Comparison of ENCODE assay signal across 1 cellular context in the genomic region with DNA sequence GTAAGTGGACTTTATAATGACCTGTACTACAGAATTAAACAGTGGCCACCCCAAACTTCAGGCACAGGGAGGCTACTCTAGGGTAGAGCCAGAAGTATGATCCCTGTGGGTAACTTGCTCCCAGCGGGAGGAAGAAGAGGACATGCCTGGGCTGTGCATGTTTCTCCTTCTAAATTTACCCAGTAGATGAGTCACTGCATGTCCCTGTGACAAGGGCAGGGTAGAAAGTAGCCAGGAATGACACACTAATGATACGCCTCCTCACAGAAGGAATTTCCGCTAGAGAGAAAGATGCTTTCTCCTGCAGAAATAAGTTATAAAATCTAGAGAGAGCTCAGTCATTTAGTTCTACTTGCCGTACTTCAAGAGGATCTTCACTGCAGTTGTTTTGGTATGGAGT.
TF ChIP-seq lines count a peak whose summit lies in the region.

No MANE protein-coding gene starts in this region.

TF ChIP-seq in GM23338, 12 proteins besides CTCF, POLR2A, EP300 and RAD21 (continued from another document):
- TF ChIP-seq, protein P1, sequence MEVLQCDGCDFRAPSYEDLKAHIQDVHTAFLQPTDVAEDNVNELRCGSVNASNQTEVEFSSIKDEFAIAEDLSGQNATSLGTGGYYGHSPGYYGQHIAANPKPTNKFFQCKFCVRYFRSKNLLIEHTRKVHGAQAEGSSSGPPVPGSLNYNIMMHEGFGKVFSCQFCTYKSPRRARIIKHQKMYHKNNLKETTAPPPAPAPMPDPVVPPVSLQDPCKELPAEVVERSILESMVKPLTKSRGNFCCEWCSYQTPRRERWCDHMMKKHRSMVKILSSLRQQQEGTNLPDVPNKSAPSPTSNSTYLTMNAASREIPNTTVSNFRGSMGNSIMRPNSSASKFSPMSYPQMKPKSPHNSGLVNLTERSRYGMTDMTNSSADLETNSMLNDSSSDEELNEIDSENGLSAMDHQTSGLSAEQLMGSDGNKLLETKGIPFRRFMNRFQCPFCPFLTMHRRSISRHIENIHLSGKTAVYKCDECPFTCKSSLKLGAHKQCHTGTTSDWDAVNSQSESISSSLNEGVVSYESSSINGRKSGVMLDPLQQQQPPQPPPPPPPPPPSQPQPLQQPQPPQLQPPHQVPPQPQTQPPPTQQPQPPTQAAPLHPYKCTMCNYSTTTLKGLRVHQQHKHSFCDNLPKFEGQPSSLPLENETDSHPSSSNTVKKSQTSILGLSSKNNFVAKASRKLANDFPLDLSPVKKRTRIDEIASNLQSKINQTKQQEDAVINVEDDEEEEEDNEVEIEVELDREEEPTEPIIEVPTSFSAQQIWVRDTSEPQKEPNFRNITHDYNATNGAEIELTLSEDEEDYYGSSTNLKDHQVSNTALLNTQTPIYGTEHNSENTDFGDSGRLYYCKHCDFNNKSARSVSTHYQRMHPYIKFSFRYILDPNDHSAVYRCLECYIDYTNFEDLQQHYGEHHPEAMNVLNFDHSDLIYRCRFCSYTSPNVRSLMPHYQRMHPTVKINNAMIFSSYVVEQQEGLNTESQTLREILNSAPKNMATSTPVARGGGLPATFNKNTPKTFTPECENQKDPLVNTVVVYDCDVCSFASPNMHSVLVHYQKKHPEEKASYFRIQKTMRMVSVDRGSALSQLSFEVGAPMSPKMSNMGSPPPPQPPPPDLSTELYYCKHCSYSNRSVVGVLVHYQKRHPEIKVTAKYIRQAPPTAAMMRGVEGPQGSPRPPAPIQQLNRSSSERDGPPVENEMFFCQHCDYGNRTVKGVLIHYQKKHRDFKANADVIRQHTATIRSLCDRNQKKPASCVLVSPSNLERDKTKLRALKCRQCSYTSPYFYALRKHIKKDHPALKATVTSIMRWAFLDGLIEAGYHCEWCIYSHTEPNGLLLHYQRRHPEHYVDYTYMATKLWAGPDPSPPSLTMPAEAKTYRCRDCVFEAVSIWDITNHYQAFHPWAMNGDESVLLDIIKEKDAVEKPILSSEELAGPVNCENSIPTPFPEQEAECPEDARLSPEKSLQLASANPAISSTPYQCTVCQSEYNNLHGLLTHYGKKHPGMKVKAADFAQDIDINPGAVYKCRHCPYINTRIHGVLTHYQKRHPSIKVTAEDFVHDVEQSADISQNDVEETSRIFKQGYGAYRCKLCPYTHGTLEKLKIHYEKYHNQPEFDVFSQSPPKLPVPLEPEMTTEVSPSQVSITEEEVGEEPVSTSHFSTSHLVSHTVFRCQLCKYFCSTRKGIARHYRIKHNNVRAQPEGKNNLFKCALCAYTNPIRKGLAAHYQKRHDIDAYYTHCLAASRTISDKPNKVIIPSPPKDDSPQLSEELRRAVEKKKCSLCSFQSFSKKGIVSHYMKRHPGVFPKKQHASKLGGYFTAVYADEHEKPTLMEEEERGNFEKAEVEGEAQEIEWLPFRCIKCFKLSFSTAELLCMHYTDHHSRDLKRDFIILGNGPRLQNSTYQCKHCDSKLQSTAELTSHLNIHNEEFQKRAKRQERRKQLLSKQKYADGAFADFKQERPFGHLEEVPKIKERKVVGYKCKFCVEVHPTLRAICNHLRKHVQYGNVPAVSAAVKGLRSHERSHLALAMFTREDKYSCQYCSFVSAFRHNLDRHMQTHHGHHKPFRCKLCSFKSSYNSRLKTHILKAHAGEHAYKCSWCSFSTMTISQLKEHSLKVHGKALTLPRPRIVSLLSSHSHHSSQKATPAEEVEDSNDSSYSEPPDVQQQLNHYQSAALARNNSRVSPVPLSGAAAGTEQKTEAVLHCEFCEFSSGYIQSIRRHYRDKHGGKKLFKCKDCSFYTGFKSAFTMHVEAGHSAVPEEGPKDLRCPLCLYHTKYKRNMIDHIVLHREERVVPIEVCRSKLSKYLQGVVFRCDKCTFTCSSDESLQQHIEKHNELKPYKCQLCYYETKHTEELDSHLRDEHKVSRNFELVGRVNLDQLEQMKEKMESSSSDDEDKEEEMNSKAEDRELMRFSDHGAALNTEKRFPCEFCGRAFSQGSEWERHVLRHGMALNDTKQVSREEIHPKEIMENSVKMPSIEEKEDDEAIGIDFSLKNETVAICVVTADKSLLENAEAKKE (CRISPR knock-in tag; IDR thresholded peaks at IDR 0.05): no peak
- TF ChIP-seq EZH2 (IDR thresholded peaks at IDR 0.05; ENCODE audit: low read depth, unreplicated experiment) (no peak), ZNF331 (CRISPR knock-in tag; IDR thresholded peaks at IDR 0.05; ENCODE audit: low read depth) (no peak), JUNB (IDR thresholded peaks at IDR 0.05; ENCODE audit: unreplicated experiment) (no peak), POLR2AphosphoS5 (IDR thresholded peaks at IDR 0.05; ENCODE audit: low read depth) (no peak), CREB1 (CRISPR knock-in tag; IDR thresholded peaks at IDR 0.05; ENCODE audit: low read depth) (no peak), NANOG (IDR thresholded peaks at IDR 0.05; ENCODE audit: borderline replicate concordance) (no peak)
- TF ChIP-seq, protein P2, sequence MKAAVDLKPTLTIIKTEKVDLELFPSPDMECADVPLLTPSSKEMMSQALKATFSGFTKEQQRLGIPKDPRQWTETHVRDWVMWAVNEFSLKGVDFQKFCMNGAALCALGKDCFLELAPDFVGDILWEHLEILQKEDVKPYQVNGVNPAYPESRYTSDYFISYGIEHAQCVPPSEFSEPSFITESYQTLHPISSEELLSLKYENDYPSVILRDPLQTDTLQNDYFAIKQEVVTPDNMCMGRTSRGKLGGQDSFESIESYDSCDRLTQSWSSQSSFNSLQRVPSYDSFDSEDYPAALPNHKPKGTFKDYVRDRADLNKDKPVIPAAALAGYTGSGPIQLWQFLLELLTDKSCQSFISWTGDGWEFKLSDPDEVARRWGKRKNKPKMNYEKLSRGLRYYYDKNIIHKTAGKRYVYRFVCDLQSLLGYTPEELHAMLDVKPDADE (IDR thresholded peaks at IDR 0.05): no peak
